ENCODE assay signal across 8 cellular contexts in genomic region chr15:40471105-40471777, GRCh38. TPM values are rescaled to one million over a fixed set of nuclear protein-coding genes. Genes with fewer than 3 reads are reported as not detected.
DNase-seq lines count a peak whose midpoint lies in the region; TF ChIP-seq lines count a peak whose summit lies in the region.

No MANE protein-coding gene starts in this region.

- TF ChIP-seq CTCF in GM10266 (IDR thresholded peaks at IDR 0.05; ENCODE audit: control insufficient read depth, insufficient read depth, low read depth, missing control alignments) (no peak), HEK293 (tag by site-specific recombination; IDR thresholded peaks at IDR 0.05) (no peak; the same call in 1 of the 2 replicates), mammary epithelial cell (conservative IDR thresholded peaks at IDR 0.05 in 1 of 2, IDR thresholded peaks at IDR 0.05 in 1 of 2; ENCODE audit: extremely low read depth in 1 of 2, insufficient read depth in 1 of 2, low read depth in 1 of 2, low read length in 2 of 2) (no peak), liver (IDR thresholded peaks at IDR 0.05; ENCODE audit: low read depth, low read length, missing input control) (no peak), testis (IDR thresholded peaks at IDR 0.05) (no peak)

- intact Hi-C loops in mammary epithelial cell (cut with micrococcal nuclease), result no loop called here
- intact Hi-C loops in testis (cut with DNase I; ENCODE audit: low total_unique reads), result no loop called here

- H2AFZ ChIP-seq in mammary epithelial cell (ENCODE audit: low read depth, low read length), result peak overlapping the region; percentile 79

- H3K9me3 ChIP-seq in HEK293 (ENCODE audit: control insufficient read depth, insufficient read depth, low read depth, low read length) (no peaks in the 10 kb centered on the region), mammary epithelial cell (replicated peaks; ENCODE audit: insufficient read depth, low read length) (no peaks in the 10 kb centered on the region), liver (ENCODE audit: control insufficient read depth in 4 of 4, low read length in 3 of 4) (no peaks in the 10 kb centered on the region), testis (no peaks in the 10 kb centered on the region)

- POLR2A ChIA-PET in HEK293 (lab: Yijun Ruan, JAX), result interaction anchor here (1.0 kb wide), 1 partner anchor 31 kb away, joined by 3 read pairs; the partner anchor contains the start of gene BAHD1

- H3K4me3 ChIP-seq in HEK293 (ENCODE audit: low read depth, low read length) (peak overlapping the region; percentile 54), mammary epithelial cell (replicated peaks in 1 of 3; ENCODE audit: insufficient read depth in 1 of 3, low read depth in 2 of 3, low read length in 3 of 3) (peak overlapping the region; percentile 6 to 66 (median 50)), liver (ENCODE audit: low read depth in 1 of 3, low read length in 3 of 3) (peak overlapping the region; percentile 72 to 85 (median 75)), testis (peak overlapping the region; percentile 85 to 88)

- dilution Hi-C loops in mammary epithelial cell (cut with HindIII; ENCODE audit: low sequenced_read_pairs), result no loop called here

- TF ChIP-seq POLR2A in testis (IDR thresholded peaks at IDR 0.05), result no peak

- in situ Hi-C loops in mammary epithelial cell (cut with MboI; ENCODE audit: low sequenced_read_pairs in 2 of 2), result no loop called here

- H3K9ac ChIP-seq in mammary epithelial cell (ENCODE audit: insufficient read depth, low read length) (no peak overlapping the region), liver (ENCODE audit: low read depth in 1 of 2, low read length in 2 of 2) (peak overlapping the region in 1 of 2 donors; percentile 63)

- H3K27me3 ChIP-seq in mammary epithelial cell (ENCODE audit: insufficient read depth, low read length) (no peaks in the 10 kb centered on the region), liver (ENCODE audit: control insufficient read depth in 4 of 4, insufficient read depth in 4 of 4, low read length in 3 of 4) (no peaks in the 10 kb centered on the region), testis (no peaks in the 10 kb centered on the region)

- H3K4me2 ChIP-seq in mammary epithelial cell (ENCODE audit: insufficient read depth, low read depth, low read length), result peak overlapping the region; percentile 95

- BruUV-seq in mammary epithelial cell (replicated peaks; lab: Mats Ljungman, UMichigan), result no TSS peak

- H3K4me1 ChIP-seq in HEK293 (ENCODE audit: control insufficient read depth, insufficient read depth, low read length) (no peaks in the 10 kb centered on the region), mammary epithelial cell (ENCODE audit: insufficient read depth, low read length) (peaks cover 9% of the 10 kb centered on the region), liver (ENCODE audit: control insufficient read depth in 4 of 4, insufficient read depth in 4 of 4, low read length in 3 of 4) (peaks cover 3 to 18% (median 11%) of the 10 kb centered on the region in 4 donors), testis (peaks cover 15% of the 10 kb centered on the region)

- H3K36me3 ChIP-seq in HEK293 (ENCODE audit: control insufficient read depth in 2 of 2, insufficient read depth in 1 of 2, low read length in 2 of 2) (peaks cover 0 to 14% of the 10 kb centered on the region in 2 experiments; a peak in 1 of 3 replicates), mammary epithelial cell (ENCODE audit: insufficient read depth, low read length) (no peaks in the 10 kb centered on the region), liver (ENCODE audit: control insufficient read depth in 4 of 4, insufficient read depth in 3 of 4, low read depth in 1 of 4, low read length in 3 of 4) (peaks cover 0 to 7% (median 0%) of the 10 kb centered on the region in 4 donors), testis (ENCODE audit: low read depth, missing control alignments) (no peaks in the 10 kb centered on the region)

- H3K27ac ChIP-seq in HEK293 (ENCODE audit: extremely low read depth, low read depth, low read length), result peak overlapping the region; percentile 71; the same call in 1 of the 2 replicates
- no peak overlapping the region for H3K27ac ChIP-seq in mammary epithelial cell (ENCODE audit: insufficient read depth, low read depth, low read length)
- H3K27ac ChIP-seq in liver (ENCODE audit: low read depth in 1 of 2, low read length in 2 of 2), result peak overlapping the region; percentile 25 to 38
- peak overlapping the region; percentile 45 to 80 for H3K27ac ChIP-seq in testis

- H3K79me2 ChIP-seq in mammary epithelial cell (ENCODE audit: insufficient read depth, low read length), result no peaks in the 10 kb centered on the region

- 10% methylated on average over 13 of the region's 58 CpGs for WGBS in mammary epithelial cell (ENCODE audit: low coverage, missing lambda C conversion rate)
- 3% methylated on average over 58 of the region's 58 CpGs for WGBS in liver
- 0% methylated on average over 13 to 26 of the region's 58 CpGs for WGBS in testis, 2 donors

- H4K20me1 ChIP-seq in mammary epithelial cell (ENCODE audit: insufficient read depth, low read length), result no peaks in the 10 kb centered on the region

- DNase-seq in GM10266 (ENCODE audit: extremely low spot score), result peak; percentile 62
- DNase-seq in RKO (ENCODE audit: low spot score), result peak; percentile 40
- DNase-seq in mammary epithelial cell, result no peak
- no peak for DNase-seq in testis
- no peak for DNase-seq in NCI-H187 treated with DMSO at 0.1 percent for 48 hours (lab: John Stamatoyannopoulos, UW)
- DNase-seq in cerebellar nuclear complex (lab: John Stamatoyannopoulos, UW), result no peak

- no peak for TF ChIP-seq RAD21 in liver (IDR thresholded peaks at IDR 0.05)

- CTCF ChIA-PET in HEK293 (lab: Yijun Ruan, JAX) (no interaction called here), mammary epithelial cell (lab: Charles Lee; ENCODE audit: low non-redundant PET) (no interaction called here)

TF ChIP-seq in HEK293, 187 proteins besides CTCF, POLR2A, EP300 and RAD21 (continues in another document):
- TF ChIP-seq TRIM28 (IDR thresholded peaks at IDR 0.05; ENCODE audit: borderline replicate concordance, low read length) (no peak), ZNF302 (tag by site-specific recombination; IDR thresholded peaks at IDR 0.05; ENCODE audit: low read depth) (no peak), ZNF510 (tag by site-specific recombination; IDR thresholded peaks at IDR 0.05; ENCODE audit: insufficient replicate concordance) (no peak), PRDM6 (tag by site-specific recombination; IDR thresholded peaks at IDR 0.05) (no peak), ZNF677 (tag by site-specific recombination; IDR thresholded peaks at IDR 0.05) (no peak), ZNF776 (tag by site-specific recombination; IDR thresholded peaks at IDR 0.05; ENCODE audit: borderline replicate concordance) (no peak), OSR2 (tag by site-specific recombination; IDR thresholded peaks at IDR 0.05) (no peak), SP3 (tag by site-specific recombination; IDR thresholded peaks at IDR 0.05) (0 out of 2 replicates have a peak, but pooled peaks have one; percentile 24)

TF ChIP-seq in liver, 16 proteins besides CTCF, POLR2A, EP300 and RAD21:
- TF ChIP-seq RXRA (IDR thresholded peaks at IDR 0.05) (no peak), FOXA1 (IDR thresholded peaks at IDR 0.05) (no peak), NR2F2 (IDR thresholded peaks at IDR 0.05) (no peak), TAF1 (conservative IDR thresholded peaks at IDR 0.05) (no peak), JUND (IDR thresholded peaks at IDR 0.05) (no peak)

RNA-seq across cellular contexts. Expression of gene CHST14, which starts 0.5 kb away (rescaled TPM):
- total RNA-seq in mammary epithelial cell (10 to 100 TPM in 1 of 2 donors, 1 to 10 TPM in 1; 9.8 to 11.1 TPM), liver (1 to 10 TPM; 2.9 to 3.3 TPM), testis (10 to 100 TPM in 1 of 2 donors, 1 to 10 TPM in 1; 5.4 to 13.0 TPM)
- polyA plus RNA-seq in mammary epithelial cell (7.7 TPM), liver (1 to 10 TPM; 2.3 to 5.3 TPM), testis (ENCODE audit: insufficient read depth, low read depth, low replicate concordance) (16.7 TPM)
- polyA minus RNA-seq in mammary epithelial cell, result 6.6 TPM

RNA-seq across cellular contexts. Expression of gene BAHD1, which starts 30.5 kb away (rescaled TPM):
- total RNA-seq in mammary epithelial cell (10 to 100 TPM; 11.7 to 13.7 TPM), liver (1 to 10 TPM; 6.3 to 7.0 TPM), testis (10 to 100 TPM; 52.0 to 53.9 TPM)
- polyA plus RNA-seq in mammary epithelial cell (6.6 TPM), liver (1 to 10 TPM; 1.8 to 8.7 TPM), testis (ENCODE audit: insufficient read depth, low read depth, low replicate concordance) (47.9 TPM)
- polyA minus RNA-seq in mammary epithelial cell, result 12.9 TPM

Comparison
In these comparisons a context has a peak if more than half of its experiments do, and no peak if none do; other contexts are left out.
1. DNase-seq: peak in GM10266 (single experiment) and RKO (single experiment); none in mammary epithelial cell (single experiment), testis (single experiment), NCI-H187 treated with DMSO at 0.1 percent for 48 hours (single experiment) and cerebellar nuclear complex (0 of 2).
2. Peak in every context shown above with its lines, with median percentiles within 50 percentile points of each other: H3K4me3 ChIP-seq.